In the genomic region with DNA sequence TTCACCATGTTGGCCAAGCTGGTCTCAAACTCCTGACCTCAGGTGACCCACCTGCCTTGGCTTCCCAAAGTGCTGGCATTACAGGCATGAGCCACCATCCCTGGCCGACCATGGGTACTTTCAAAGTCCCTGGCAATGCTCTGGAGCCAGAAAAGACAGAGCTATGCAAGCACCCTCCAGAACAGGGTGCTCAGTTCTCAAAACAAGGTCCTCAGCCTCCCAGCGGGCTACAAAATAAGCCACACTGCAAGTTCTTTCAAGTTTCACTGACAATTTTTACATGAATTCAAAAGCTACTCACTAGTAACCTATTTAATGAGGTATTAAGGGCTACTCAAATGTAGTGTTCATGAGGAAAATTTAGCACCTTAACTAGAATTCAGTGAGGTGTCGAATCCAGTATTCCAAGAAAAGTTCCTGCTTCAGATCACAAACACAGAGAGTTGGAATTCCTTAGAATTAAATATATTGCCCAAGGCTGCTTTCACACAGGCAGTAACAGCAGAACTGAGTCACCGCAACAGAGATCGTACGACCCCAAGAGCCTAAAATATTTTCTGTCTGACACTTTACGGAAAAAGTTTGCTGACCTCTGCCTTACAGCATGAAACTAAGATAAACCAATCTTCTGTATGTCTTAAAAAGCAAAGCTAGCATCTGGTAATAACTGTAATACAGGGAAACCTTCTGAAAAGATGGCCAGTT, we compare ENCODE assay signal across 1 cellular context.
TF ChIP-seq lines count a peak whose summit lies in the region.

No MANE protein-coding gene starts in this region.

TF ChIP-seq in SK-N-SH treated with all-trans-retinoic acid at 6 μM for 48 hours, 23 proteins besides CTCF, POLR2A, EP300 and RAD21 (continued from another document):
- TF ChIP-seq, protein P1, sequence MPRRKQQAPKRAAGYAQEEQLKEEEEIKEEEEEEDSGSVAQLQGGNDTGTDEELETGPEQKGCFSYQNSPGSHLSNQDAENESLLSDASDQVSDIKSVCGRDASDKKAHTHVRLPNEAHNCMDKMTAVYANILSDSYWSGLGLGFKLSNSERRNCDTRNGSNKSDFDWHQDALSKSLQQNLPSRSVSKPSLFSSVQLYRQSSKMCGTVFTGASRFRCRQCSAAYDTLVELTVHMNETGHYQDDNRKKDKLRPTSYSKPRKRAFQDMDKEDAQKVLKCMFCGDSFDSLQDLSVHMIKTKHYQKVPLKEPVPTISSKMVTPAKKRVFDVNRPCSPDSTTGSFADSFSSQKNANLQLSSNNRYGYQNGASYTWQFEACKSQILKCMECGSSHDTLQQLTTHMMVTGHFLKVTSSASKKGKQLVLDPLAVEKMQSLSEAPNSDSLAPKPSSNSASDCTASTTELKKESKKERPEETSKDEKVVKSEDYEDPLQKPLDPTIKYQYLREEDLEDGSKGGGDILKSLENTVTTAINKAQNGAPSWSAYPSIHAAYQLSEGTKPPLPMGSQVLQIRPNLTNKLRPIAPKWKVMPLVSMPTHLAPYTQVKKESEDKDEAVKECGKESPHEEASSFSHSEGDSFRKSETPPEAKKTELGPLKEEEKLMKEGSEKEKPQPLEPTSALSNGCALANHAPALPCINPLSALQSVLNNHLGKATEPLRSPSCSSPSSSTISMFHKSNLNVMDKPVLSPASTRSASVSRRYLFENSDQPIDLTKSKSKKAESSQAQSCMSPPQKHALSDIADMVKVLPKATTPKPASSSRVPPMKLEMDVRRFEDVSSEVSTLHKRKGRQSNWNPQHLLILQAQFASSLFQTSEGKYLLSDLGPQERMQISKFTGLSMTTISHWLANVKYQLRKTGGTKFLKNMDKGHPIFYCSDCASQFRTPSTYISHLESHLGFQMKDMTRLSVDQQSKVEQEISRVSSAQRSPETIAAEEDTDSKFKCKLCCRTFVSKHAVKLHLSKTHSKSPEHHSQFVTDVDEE (CRISPR knock-in tag; IDR thresholded peaks at IDR 0.05): no peak
- TF ChIP-seq, protein P2, sequence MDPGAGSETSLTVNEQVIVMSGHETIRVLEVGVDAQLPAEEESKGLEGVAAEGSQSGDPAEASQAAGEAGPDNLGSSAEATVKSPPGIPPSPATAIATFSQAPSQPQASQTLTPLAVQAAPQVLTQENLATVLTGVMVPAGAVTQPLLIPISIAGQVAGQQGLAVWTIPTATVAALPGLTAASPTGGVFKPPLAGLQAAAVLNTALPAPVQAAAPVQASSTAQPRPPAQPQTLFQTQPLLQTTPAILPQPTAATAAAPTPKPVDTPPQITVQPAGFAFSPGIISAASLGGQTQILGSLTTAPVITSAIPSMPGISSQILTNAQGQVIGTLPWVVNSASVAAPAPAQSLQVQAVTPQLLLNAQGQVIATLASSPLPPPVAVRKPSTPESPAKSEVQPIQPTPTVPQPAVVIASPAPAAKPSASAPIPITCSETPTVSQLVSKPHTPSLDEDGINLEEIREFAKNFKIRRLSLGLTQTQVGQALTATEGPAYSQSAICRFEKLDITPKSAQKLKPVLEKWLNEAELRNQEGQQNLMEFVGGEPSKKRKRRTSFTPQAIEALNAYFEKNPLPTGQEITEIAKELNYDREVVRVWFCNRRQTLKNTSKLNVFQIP (CRISPR knock-in tag; IDR thresholded peaks at IDR 0.05; ENCODE audit: borderline replicate concordance, low read depth): no peak
- TF ChIP-seq ESRRG (CRISPR knock-in tag; IDR thresholded peaks at IDR 0.05): no peak
- no peak for TF ChIP-seq BACH2 (CRISPR knock-in tag; IDR thresholded peaks at IDR 0.05; ENCODE audit: borderline replicate concordance)
- no peak for TF ChIP-seq ZNF70 (CRISPR knock-in tag; IDR thresholded peaks at IDR 0.05)
- TF ChIP-seq, protein P3, sequence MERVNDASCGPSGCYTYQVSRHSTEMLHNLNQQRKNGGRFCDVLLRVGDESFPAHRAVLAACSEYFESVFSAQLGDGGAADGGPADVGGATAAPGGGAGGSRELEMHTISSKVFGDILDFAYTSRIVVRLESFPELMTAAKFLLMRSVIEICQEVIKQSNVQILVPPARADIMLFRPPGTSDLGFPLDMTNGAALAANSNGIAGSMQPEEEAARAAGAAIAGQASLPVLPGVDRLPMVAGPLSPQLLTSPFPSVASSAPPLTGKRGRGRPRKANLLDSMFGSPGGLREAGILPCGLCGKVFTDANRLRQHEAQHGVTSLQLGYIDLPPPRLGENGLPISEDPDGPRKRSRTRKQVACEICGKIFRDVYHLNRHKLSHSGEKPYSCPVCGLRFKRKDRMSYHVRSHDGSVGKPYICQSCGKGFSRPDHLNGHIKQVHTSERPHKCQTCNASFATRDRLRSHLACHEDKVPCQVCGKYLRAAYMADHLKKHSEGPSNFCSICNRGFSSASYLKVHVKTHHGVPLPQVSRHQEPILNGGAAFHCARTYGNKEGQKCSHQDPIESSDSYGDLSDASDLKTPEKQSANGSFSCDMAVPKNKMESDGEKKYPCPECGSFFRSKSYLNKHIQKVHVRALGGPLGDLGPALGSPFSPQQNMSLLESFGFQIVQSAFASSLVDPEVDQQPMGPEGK (CRISPR knock-in tag; IDR thresholded peaks at IDR 0.05; ENCODE audit: borderline replicate concordance): no peak
- no peak for TF ChIP-seq ISL1 (CRISPR knock-in tag; IDR thresholded peaks at IDR 0.05)
- no peak for TF ChIP-seq PPARA (CRISPR knock-in tag; IDR thresholded peaks at IDR 0.05; ENCODE audit: borderline replicate concordance)
- no peak for TF ChIP-seq TCF4 (CRISPR knock-in tag; IDR thresholded peaks at IDR 0.05; ENCODE audit: borderline replicate concordance)
- TF ChIP-seq ZC3H10 (CRISPR knock-in tag; IDR thresholded peaks at IDR 0.05): no peak
- TF ChIP-seq ZNF8 (CRISPR knock-in tag; IDR thresholded peaks at IDR 0.05): no peak
